In the genomic region with DNA sequence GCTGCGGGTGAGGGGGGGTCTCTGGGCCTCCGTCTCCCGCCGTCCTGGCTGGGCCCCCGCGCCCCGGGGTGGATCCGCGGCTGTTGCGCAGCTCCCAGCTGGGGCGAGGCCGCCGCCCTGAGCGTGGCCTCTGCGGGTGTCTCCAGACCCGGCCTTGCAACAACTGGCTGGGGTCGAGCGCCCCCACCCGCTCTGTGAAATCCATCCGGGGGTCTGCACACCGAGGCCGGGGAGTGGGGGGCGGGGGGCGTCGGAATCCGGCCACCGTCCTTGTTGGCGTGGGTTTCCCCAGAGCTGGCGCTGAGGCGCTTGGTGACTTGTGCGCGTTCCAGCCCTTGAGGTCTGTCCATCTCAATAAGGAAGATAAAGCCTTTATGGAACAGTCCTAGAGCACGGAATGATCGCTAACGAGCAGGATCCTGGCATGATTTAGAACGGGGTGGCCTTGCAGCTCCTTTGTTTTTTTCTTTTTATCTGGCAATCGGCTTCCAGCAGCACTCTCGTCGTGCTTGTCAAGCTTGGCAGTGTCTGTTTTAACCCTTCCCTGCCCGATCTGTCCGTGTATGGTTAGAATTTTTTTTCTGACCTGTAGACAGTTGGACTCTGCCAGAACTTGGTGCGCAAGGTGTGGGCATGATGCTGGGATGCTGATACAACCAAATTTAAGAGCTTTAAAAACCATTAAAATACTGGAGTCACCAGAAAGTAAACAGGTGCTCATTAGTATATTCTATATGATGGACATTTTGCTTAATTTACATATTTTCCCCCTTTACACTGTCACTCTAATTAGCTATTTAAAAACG, we compare ENCODE assay signal across 2 cellular contexts.
TF ChIP-seq lines count a peak whose summit lies in the region.

No MANE protein-coding gene starts in this region.

TF ChIP-seq in HEK293, 187 proteins besides CTCF, POLR2A, EP300 and RAD21 (continued from another document):
- TF ChIP-seq HOXA7 (CRISPR knock-in tag; IDR thresholded peaks at IDR 0.05; ENCODE audit: borderline replicate concordance) = no peak
- TF ChIP-seq ZNF335 (tag by site-specific recombination; conservative IDR thresholded peaks at IDR 0.05) = peak; percentile 67
- TF ChIP-seq, protein P1, sequence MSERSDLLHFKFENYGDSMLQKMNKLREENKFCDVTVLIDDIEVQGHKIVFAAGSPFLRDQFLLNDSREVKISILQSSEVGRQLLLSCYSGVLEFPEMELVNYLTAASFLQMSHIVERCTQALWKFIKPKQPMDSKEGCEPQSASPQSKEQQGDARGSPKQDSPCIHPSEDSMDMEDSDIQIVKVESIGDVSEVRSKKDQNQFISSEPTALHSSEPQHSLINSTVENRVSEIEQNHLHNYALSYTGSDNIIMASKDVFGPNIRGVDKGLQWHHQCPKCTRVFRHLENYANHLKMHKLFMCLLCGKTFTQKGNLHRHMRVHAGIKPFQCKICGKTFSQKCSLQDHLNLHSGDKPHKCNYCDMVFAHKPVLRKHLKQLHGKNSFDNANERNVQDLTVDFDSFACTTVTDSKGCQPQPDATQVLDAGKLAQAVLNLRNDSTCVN (tag by site-specific recombination; optimal IDR thresholded peaks at IDR 0.05) = peak; percentile 60
- TF ChIP-seq ZNF366 (tag by site-specific recombination; conservative IDR thresholded peaks at IDR 0.05) = peak; percentile 64; the same call in 1 of the 2 replicates
- TF ChIP-seq, protein P2, sequence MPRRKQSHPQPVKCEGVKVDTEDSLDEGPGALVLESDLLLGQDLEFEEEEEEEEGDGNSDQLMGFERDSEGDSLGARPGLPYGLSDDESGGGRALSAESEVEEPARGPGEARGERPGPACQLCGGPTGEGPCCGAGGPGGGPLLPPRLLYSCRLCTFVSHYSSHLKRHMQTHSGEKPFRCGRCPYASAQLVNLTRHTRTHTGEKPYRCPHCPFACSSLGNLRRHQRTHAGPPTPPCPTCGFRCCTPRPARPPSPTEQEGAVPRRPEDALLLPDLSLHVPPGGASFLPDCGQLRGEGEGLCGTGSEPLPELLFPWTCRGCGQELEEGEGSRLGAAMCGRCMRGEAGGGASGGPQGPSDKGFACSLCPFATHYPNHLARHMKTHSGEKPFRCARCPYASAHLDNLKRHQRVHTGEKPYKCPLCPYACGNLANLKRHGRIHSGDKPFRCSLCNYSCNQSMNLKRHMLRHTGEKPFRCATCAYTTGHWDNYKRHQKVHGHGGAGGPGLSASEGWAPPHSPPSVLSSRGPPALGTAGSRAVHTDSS (tag by site-specific recombination; IDR thresholded peaks at IDR 0.05) = no peak
- peak; percentile 35; the same call in 1 of the 2 replicates for TF ChIP-seq SCRT2 (tag by site-specific recombination; IDR thresholded peaks at IDR 0.05)
- no peak for TF ChIP-seq ZBTB21 (tag by site-specific recombination; IDR thresholded peaks at IDR 0.05)
- TF ChIP-seq ZNF140 (tag by site-specific recombination; IDR thresholded peaks at IDR 0.05) = no peak
TF ChIP-seq in HEK293: peak in this region for 10.

TF ChIP-seq in HepG2, 621 proteins besides CTCF, POLR2A, EP300 and RAD21 (continued from another document and continues in another):
- TF ChIP-seq, protein P3, sequence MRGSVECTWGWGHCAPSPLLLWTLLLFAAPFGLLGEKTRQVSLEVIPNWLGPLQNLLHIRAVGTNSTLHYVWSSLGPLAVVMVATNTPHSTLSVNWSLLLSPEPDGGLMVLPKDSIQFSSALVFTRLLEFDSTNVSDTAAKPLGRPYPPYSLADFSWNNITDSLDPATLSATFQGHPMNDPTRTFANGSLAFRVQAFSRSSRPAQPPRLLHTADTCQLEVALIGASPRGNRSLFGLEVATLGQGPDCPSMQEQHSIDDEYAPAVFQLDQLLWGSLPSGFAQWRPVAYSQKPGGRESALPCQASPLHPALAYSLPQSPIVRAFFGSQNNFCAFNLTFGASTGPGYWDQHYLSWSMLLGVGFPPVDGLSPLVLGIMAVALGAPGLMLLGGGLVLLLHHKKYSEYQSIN (CRISPR knock-in tag; IDR thresholded peaks at IDR 0.05; ENCODE audit: borderline replicate concordance) = no peak
- TF ChIP-seq NR2F2 (IDR thresholded peaks at IDR 0.05; ENCODE audit: borderline replicate concordance, low read depth) (no peak), MED1 (CRISPR knock-in tag; IDR thresholded peaks at IDR 0.05) (no peak), ZNF605 (CRISPR knock-in tag; IDR thresholded peaks at IDR 0.05) (0 out of 2 replicates have a peak, but pooled peaks have one; percentile 42), MYC (CRISPR knock-in tag; IDR thresholded peaks at IDR 0.05; ENCODE audit: borderline replicate concordance) (no peak), ZNF30 (CRISPR knock-in tag; IDR thresholded peaks at IDR 0.05) (no peak), ZNF644 (CRISPR knock-in tag; IDR thresholded peaks at IDR 0.05; ENCODE audit: low read depth) (no peak), ZNF20 (CRISPR knock-in tag; IDR thresholded peaks at IDR 0.05) (no peak), ZNF709 (CRISPR knock-in tag; IDR thresholded peaks at IDR 0.05) (peak; percentile 90; the same call in 1 of the 2 replicates), ZNF207 (IDR thresholded peaks at IDR 0.05; ENCODE audit: borderline replicate concordance) (no peak), BRD4 (CRISPR knock-in tag; IDR thresholded peaks at IDR 0.05) (no peak), MXI1 (IDR thresholded peaks at IDR 0.05; ENCODE audit: borderline replicate concordance, low read depth, low read length) (no peak; the same call in 2 of the 3 replicates), RFXAP (CRISPR knock-in tag; IDR thresholded peaks at IDR 0.05; ENCODE audit: borderline replicate concordance) (no peak), TOPORS (CRISPR knock-in tag; IDR thresholded peaks at IDR 0.05) (peak; percentile 75; the same call in 1 of the 2 replicates), NR1H2 (CRISPR knock-in tag; IDR thresholded peaks at IDR 0.05; ENCODE audit: borderline replicate concordance, low read depth) (no peak), ATM (IDR thresholded peaks at IDR 0.05; ENCODE audit: borderline replicate concordance) (no peak), ZZZ3 (CRISPR knock-in tag; IDR thresholded peaks at IDR 0.05; ENCODE audit: borderline replicate concordance) (no peak), ATF7-NPFF (CRISPR knock-in tag; IDR thresholded peaks at IDR 0.05; ENCODE audit: low read depth) (peak; percentile 16; the same call in 1 of the 2 replicates), ZFP36L2 (CRISPR knock-in tag; IDR thresholded peaks at IDR 0.05) (no peak), SALL2 (CRISPR knock-in tag; IDR thresholded peaks at IDR 0.05) (no peak), ZNF572 (CRISPR knock-in tag; IDR thresholded peaks at IDR 0.05) (no peak), CAMTA2 (CRISPR knock-in tag; IDR thresholded peaks at IDR 0.05; ENCODE audit: borderline replicate concordance) (no peak; the same call in 1 of the 2 replicates)
- TF ChIP-seq, protein P4, sequence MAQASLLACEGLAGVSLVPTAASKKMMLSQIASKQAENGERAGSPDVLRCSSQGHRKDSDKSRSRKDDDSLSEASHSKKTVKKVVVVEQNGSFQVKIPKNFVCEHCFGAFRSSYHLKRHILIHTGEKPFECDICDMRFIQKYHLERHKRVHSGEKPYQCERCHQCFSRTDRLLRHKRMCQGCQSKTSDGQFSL (CRISPR knock-in tag; IDR thresholded peaks at IDR 0.05) = no peak
- TF ChIP-seq, protein P5, sequence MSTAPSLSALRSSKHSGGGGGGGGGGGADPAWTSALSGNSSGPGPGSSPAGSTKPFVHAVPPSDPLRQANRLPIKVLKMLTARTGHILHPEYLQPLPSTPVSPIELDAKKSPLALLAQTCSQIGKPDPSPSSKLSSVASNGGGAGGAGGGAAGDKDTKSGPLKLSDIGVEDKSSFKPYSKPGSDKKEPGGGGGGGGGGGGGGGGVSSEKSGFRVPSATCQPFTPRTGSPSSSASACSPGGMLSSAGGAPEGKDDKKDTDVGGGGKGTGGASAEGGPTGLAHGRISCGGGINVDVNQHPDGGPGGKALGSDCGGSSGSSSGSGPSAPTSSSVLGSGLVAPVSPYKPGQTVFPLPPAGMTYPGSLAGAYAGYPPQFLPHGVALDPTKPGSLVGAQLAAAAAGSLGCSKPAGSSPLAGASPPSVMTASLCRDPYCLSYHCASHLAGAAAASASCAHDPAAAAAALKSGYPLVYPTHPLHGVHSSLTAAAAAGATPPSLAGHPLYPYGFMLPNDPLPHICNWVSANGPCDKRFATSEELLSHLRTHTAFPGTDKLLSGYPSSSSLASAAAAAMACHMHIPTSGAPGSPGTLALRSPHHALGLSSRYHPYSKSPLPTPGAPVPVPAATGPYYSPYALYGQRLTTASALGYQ (CRISPR knock-in tag; IDR thresholded peaks at IDR 0.05) = no peak
- TF ChIP-seq, protein P6, sequence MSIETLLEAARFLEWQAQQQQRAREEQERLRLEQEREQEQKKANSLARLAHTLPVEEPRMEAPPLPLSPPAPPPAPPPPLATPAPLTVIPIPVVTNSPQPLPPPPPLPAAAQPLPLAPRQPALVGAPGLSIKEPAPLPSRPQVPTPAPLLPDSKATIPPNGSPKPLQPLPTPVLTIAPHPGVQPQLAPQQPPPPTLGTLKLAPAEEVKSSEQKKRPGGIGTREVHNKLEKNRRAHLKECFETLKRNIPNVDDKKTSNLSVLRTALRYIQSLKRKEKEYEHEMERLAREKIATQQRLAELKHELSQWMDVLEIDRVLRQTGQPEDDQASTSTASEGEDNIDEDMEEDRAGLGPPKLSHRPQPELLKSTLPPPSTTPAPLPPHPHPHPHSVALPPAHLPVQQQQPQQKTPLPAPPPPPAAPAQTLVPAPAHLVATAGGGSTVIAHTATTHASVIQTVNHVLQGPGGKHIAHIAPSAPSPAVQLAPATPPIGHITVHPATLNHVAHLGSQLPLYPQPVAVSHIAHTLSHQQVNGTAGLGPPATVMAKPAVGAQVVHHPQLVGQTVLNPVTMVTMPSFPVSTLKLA (IDR thresholded peaks at IDR 0.05) = no peak
- TF ChIP-seq, protein P7, sequence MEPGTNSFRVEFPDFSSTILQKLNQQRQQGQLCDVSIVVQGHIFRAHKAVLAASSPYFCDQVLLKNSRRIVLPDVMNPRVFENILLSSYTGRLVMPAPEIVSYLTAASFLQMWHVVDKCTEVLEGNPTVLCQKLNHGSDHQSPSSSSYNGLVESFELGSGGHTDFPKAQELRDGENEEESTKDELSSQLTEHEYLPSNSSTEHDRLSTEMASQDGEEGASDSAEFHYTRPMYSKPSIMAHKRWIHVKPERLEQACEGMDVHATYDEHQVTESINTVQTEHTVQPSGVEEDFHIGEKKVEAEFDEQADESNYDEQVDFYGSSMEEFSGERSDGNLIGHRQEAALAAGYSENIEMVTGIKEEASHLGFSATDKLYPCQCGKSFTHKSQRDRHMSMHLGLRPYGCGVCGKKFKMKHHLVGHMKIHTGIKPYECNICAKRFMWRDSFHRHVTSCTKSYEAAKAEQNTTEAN (CRISPR knock-in tag; conservative IDR thresholded peaks at IDR 0.05) = no peak; the same call in 1 of the 2 replicates
- TF ChIP-seq, protein P8, sequence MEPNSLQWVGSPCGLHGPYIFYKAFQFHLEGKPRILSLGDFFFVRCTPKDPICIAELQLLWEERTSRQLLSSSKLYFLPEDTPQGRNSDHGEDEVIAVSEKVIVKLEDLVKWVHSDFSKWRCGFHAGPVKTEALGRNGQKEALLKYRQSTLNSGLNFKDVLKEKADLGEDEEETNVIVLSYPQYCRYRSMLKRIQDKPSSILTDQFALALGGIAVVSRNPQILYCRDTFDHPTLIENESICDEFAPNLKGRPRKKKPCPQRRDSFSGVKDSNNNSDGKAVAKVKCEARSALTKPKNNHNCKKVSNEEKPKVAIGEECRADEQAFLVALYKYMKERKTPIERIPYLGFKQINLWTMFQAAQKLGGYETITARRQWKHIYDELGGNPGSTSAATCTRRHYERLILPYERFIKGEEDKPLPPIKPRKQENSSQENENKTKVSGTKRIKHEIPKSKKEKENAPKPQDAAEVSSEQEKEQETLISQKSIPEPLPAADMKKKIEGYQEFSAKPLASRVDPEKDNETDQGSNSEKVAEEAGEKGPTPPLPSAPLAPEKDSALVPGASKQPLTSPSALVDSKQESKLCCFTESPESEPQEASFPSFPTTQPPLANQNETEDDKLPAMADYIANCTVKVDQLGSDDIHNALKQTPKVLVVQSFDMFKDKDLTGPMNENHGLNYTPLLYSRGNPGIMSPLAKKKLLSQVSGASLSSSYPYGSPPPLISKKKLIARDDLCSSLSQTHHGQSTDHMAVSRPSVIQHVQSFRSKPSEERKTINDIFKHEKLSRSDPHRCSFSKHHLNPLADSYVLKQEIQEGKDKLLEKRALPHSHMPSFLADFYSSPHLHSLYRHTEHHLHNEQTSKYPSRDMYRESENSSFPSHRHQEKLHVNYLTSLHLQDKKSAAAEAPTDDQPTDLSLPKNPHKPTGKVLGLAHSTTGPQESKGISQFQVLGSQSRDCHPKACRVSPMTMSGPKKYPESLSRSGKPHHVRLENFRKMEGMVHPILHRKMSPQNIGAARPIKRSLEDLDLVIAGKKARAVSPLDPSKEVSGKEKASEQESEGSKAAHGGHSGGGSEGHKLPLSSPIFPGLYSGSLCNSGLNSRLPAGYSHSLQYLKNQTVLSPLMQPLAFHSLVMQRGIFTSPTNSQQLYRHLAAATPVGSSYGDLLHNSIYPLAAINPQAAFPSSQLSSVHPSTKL (CRISPR knock-in tag; IDR thresholded peaks at IDR 0.05) = no peak; the same call in 1 of the 2 replicates
- TF ChIP-seq, protein P9, sequence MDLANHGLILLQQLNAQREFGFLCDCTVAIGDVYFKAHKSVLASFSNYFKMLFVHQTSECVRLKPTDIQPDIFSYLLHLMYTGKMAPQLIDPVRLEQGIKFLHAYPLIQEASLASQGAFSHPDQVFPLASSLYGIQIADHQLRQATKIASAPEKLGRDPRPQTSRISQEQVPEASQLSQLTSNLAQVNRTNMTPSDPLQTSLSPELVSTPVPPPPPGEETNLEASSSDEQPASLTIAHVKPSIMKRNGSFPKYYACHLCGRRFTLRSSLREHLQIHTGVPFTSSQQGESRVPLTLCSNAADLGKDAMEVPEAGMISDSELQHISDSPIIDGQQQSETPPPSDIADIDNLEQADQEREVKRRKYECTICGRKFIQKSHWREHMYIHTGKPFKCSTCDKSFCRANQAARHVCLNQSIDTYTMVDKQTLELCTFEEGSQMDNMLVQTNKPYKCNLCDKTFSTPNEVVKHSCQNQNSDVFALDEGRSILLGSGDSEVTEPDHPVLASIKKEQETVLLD (CRISPR knock-in tag; IDR thresholded peaks at IDR 0.05; ENCODE audit: low read depth) = no peak
- TF ChIP-seq, protein P10, sequence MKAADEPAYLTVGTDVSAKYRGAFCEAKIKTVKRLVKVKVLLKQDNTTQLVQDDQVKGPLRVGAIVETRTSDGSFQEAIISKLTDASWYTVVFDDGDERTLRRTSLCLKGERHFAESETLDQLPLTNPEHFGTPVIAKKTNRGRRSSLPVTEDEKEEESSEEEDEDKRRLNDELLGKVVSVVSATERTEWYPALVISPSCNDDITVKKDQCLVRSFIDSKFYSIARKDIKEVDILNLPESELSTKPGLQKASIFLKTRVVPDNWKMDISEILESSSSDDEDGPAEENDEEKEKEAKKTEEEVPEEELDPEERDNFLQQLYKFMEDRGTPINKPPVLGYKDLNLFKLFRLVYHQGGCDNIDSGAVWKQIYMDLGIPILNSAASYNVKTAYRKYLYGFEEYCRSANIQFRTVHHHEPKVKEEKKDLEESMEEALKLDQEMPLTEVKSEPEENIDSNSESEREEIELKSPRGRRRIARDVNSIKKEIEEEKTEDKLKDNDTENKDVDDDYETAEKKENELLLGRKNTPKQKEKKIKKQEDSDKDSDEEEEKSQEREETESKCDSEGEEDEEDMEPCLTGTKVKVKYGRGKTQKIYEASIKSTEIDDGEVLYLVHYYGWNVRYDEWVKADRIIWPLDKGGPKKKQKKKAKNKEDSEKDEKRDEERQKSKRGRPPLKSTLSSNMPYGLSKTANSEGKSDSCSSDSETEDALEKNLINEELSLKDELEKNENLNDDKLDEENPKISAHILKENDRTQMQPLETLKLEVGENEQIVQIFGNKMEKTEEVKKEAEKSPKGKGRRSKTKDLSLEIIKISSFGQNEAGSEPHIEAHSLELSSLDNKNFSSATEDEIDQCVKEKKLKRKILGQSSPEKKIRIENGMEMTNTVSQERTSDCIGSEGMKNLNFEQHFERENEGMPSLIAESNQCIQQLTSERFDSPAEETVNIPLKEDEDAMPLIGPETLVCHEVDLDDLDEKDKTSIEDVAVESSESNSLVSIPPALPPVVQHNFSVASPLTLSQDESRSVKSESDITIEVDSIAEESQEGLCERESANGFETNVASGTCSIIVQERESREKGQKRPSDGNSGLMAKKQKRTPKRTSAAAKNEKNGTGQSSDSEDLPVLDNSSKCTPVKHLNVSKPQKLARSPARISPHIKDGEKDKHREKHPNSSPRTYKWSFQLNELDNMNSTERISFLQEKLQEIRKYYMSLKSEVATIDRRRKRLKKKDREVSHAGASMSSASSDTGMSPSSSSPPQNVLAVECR (CRISPR knock-in tag; IDR thresholded peaks at IDR 0.05; ENCODE audit: borderline replicate concordance) = no peak; the same call in 1 of the 2 replicates
